In the genomic region with DNA sequence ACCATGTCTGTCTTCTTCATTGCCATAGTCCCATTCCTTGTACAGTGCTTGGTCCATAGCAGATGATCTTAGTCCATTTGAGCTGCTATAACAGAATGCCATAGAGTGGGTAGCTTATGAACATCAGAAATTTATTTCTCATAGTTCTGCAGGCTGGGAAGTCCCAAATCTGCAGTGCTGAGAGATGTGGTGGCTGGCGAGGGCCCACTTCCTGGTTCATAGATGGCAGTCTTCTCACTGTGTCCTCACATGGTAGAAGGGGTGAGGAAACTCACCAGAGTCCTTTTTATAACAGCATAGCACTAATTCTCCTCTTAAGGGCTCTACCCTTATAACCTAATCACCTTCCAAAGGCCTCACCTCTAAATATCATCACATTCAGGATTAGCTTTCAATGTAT, we compare ENCODE assay signal across 11 cellular contexts. TPM values are rescaled to one million over a fixed set of nuclear protein-coding genes. Genes with fewer than 3 reads are reported as not detected.
A peak's percentile ranks its signal among the peaks of the same experiment; 100 is the strongest.
DNase-seq lines count a peak whose midpoint lies in the region; ATAC-seq, FAIRE-seq and TF ChIP-seq lines count a peak whose summit lies in the region.
"Had no signal": no experiment of that assay in that cellular context is flagged by ENCODE, and none has a peak within 500 bp of the region (broad histone marks: within the 10 kb centered on the region; RNA-seq: fewer than 3 reads in every experiment).

No MANE protein-coding gene starts in this region.

- H3K27ac Mint-ChIP-seq in activated naive CD4-positive, alpha-beta T cell treated with anti-CD3 and anti-CD28 coated beads, Interleukin-2, amount 50 U/mL, for 24 hours = peak overlapping the region; percentile 55
- H3K27ac Mint-ChIP-seq: type B pancreatic cell had no signal

- no peaks in the 10 kb centered on the region for H3K36me3 Mint-ChIP-seq in activated naive CD4-positive, alpha-beta T cell treated with anti-CD3 and anti-CD28 coated beads, Interleukin-2, amount 50 U/mL, for 24 hours
- H3K36me3 Mint-ChIP-seq: type B pancreatic cell had no signal

- FAIRE-seq in GM12892 (lab: Jason Lieb, UNC) = peak; percentile 87
- FAIRE-seq: small intestine had no signal

- H3K27me3 ChIP-seq in psoas muscle (ENCODE audit: insufficient read depth in 3 of 3, low read length in 2 of 3) = no peaks in the 10 kb centered on the region
- H3K27me3 ChIP-seq: BLaER1 treated with 17β-estradiol and CSF1 and Interleukin-3, amounts not matched to agents 10 nM and 100 nM had no signal

- H3K36me3 ChIP-seq in psoas muscle (ENCODE audit: insufficient read depth in 1 of 2, low read depth in 1 of 2) = no peaks in the 10 kb centered on the region
- H3K36me3 ChIP-seq: BLaER1 treated with 17β-estradiol and CSF1 and Interleukin-3, amounts not matched to agents 10 nM and 100 nM had no signal

- H3K27me3 Mint-ChIP-seq in activated naive CD4-positive, alpha-beta T cell treated with anti-CD3 and anti-CD28 coated beads, Interleukin-2, amount 50 U/mL, for 24 hours = no peaks in the 10 kb centered on the region

- no peak for TF ChIP-seq CTCF in psoas muscle (IDR thresholded peaks at IDR 0.05)

- WGBS in psoas muscle, 3 donors = 85 to 93% (median 92%) methylated on average over 1 of the region's 1 CpG

- H3K4me1 ChIP-seq in psoas muscle = peaks cover 24% of the 10 kb centered on the region

- DNase-seq in GM12892 (ENCODE audit: insufficient read length) = no peak
- peak; percentile 39 for DNase-seq in T-helper 9 cell
- DNase-seq in stimulated activated CD4-positive, alpha-beta T cell treated with anti-CD3 and anti-CD28 coated beads, Interleukin-1b, Interleukin-23, amount 100 ng/mL, for 1 hour (ENCODE audit: low read depth in 2 of 2) = peak; percentile 20 to 32
- no peak for DNase-seq in psoas muscle
- no peak for DNase-seq in head of caudate nucleus
- DNase-seq in midbrain (lab: John Stamatoyannopoulos, UW) = no peak
- no peak for DNase-seq in NCI-H1417 treated with DMSO at 0.1 percent for 48 hours (lab: John Stamatoyannopoulos, UW)
- DNase-seq: small intestine had no signal

- H3K4me1 Mint-ChIP-seq in activated naive CD4-positive, alpha-beta T cell treated with anti-CD3 and anti-CD28 coated beads, Interleukin-2, amount 50 U/mL, for 24 hours = peaks cover 97% of the 10 kb centered on the region

- no peak overlapping the region for H3K4me3 ChIP-seq in psoas muscle
- H3K4me3 ChIP-seq: BLaER1 treated with 17β-estradiol and CSF1 and Interleukin-3, amounts not matched to agents 10 nM and 100 nM had no signal

- intact Hi-C loops in psoas muscle (cut with DNase I) = no loop called here
- intact Hi-C loops in head of caudate nucleus (cut with DNase I) = no loop called here

- H3K9me3 Mint-ChIP-seq in activated naive CD4-positive, alpha-beta T cell treated with anti-CD3 and anti-CD28 coated beads, Interleukin-2, amount 50 U/mL, for 24 hours = no peaks in the 10 kb centered on the region
- H3K9me3 Mint-ChIP-seq: type B pancreatic cell had no signal

- TF ChIP-seq POLR2A in GM12892 (IDR thresholded peaks at IDR 0.05; ENCODE audit: low read depth, low read length) = peak; percentile 25; the same call in 1 of the 2 replicates

- no peak overlapping the region for H3K27ac ChIP-seq in psoas muscle
- H3K27ac ChIP-seq: BLaER1 treated with 17β-estradiol and CSF1 and Interleukin-3, amounts not matched to agents 10 nM and 100 nM had no signal

- peak overlapping the region; percentile 44 for H3K4me3 Mint-ChIP-seq in activated naive CD4-positive, alpha-beta T cell treated with anti-CD3 and anti-CD28 coated beads, Interleukin-2, amount 50 U/mL, for 24 hours
- H3K4me3 Mint-ChIP-seq: type B pancreatic cell had no signal

- no peak for ATAC-seq in psoas muscle

- H3K9me3 ChIP-seq in psoas muscle = no peaks in the 10 kb centered on the region

RNA-seq across cellular contexts. Expression of a gene that starts 23.1 kb away (rescaled TPM):
- polyA plus RNA-seq in GM12892 (2012; ENCODE audit: missing spikeins) = 255 TPM
- 10 to 100 TPM; 63.6 to 94.8 (median 73.8) TPM for total RNA-seq in psoas muscle
- polyA plus RNA-seq in psoas muscle = 100 to 1,000 TPM in 2 of 3 donors, 10 to 100 TPM in 1; 64.2 to 235 (median 102) TPM

Comparison
In these comparisons a context has a peak if more than half of its experiments do, and no peak if none do; other contexts are left out.
1. DNase-seq: peak in T-helper 9 cell (single experiment) and stimulated activated CD4-positive, alpha-beta T cell treated with anti-CD3 and anti-CD28 coated beads, Interleukin-1b, Interleukin-23, amount 100 ng/mL, for 1 hour (2 of 2); none in GM12892 (single experiment), psoas muscle (0 of 2), head of caudate nucleus (0 of 42), midbrain (single experiment) and NCI-H1417 treated with DMSO at 0.1 percent for 48 hours (single experiment).